1 cellular context compared by ENCODE assay signal in the genomic region with DNA sequence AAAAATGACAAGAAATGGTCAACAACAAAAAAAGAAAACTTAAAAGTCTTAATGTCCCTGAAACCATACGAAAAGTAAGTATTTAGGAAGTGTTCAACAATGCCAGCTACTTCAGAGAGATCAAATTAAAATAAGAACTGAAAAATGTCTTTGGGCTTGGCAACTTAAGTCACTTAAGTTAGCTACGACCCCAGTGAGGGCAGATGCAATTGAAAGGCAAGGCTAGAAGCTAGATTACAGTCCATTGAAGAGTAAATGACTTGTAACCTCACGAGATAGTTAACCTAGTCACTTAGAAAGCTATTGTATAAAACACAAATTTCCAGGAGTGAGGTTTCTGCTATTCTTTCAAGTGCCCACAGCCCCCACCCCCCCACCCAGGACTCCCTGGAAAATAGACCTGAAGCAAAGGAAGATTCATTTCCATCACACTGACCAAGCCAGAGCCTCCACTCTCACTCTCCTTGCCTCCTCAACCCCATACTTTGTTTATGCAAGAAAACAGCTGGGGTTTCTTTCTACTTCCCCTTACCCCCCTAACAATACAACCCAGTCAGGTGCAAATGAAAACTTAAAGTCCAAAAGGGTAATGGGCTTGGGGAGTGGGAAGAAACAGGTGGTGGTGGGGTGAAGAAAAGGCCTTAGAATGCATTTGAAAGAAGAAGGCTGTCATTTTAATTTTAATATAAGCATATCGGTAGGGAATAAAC.
TF ChIP-seq lines count a peak whose summit lies in the region.

No MANE protein-coding gene starts in this region.

TF ChIP-seq in H1, 55 proteins besides CTCF, POLR2A, EP300 and RAD21:
- TF ChIP-seq POU5F1 (IDR thresholded peaks at IDR 0.05; ENCODE audit: low read depth, low read length) (peak; percentile 55; the same call in 1 of the 2 replicates), NRF1 (IDR thresholded peaks at IDR 0.05; ENCODE audit: low read depth, low read length) (no peak), CBX5 (IDR thresholded peaks at IDR 0.05; ENCODE audit: low read depth, low read length) (no peak), YY1 (IDR thresholded peaks at IDR 0.05; ENCODE audit: low read depth, low read length) (no peak), HDAC2 (IDR thresholded peaks at IDR 0.05; ENCODE audit: borderline replicate concordance in 1 of 2, low read depth in 2 of 2, low read length in 2 of 2) (peak; percentile 41 to 96; a peak in 2 of 4 replicates), TCF12 (IDR thresholded peaks at IDR 0.05; ENCODE audit: low read depth, low read length) (peak; percentile 95), SP1 (IDR thresholded peaks at IDR 0.05; ENCODE audit: low read depth, low read length) (peak; percentile 36; the same call in 1 of the 2 replicates), NANOG (IDR thresholded peaks at IDR 0.05; ENCODE audit: insufficient read depth, low read depth, low read length, poor library complexity, severe bottlenecking) (peak; percentile 16)
- TF ChIP-seq, protein P1, sequence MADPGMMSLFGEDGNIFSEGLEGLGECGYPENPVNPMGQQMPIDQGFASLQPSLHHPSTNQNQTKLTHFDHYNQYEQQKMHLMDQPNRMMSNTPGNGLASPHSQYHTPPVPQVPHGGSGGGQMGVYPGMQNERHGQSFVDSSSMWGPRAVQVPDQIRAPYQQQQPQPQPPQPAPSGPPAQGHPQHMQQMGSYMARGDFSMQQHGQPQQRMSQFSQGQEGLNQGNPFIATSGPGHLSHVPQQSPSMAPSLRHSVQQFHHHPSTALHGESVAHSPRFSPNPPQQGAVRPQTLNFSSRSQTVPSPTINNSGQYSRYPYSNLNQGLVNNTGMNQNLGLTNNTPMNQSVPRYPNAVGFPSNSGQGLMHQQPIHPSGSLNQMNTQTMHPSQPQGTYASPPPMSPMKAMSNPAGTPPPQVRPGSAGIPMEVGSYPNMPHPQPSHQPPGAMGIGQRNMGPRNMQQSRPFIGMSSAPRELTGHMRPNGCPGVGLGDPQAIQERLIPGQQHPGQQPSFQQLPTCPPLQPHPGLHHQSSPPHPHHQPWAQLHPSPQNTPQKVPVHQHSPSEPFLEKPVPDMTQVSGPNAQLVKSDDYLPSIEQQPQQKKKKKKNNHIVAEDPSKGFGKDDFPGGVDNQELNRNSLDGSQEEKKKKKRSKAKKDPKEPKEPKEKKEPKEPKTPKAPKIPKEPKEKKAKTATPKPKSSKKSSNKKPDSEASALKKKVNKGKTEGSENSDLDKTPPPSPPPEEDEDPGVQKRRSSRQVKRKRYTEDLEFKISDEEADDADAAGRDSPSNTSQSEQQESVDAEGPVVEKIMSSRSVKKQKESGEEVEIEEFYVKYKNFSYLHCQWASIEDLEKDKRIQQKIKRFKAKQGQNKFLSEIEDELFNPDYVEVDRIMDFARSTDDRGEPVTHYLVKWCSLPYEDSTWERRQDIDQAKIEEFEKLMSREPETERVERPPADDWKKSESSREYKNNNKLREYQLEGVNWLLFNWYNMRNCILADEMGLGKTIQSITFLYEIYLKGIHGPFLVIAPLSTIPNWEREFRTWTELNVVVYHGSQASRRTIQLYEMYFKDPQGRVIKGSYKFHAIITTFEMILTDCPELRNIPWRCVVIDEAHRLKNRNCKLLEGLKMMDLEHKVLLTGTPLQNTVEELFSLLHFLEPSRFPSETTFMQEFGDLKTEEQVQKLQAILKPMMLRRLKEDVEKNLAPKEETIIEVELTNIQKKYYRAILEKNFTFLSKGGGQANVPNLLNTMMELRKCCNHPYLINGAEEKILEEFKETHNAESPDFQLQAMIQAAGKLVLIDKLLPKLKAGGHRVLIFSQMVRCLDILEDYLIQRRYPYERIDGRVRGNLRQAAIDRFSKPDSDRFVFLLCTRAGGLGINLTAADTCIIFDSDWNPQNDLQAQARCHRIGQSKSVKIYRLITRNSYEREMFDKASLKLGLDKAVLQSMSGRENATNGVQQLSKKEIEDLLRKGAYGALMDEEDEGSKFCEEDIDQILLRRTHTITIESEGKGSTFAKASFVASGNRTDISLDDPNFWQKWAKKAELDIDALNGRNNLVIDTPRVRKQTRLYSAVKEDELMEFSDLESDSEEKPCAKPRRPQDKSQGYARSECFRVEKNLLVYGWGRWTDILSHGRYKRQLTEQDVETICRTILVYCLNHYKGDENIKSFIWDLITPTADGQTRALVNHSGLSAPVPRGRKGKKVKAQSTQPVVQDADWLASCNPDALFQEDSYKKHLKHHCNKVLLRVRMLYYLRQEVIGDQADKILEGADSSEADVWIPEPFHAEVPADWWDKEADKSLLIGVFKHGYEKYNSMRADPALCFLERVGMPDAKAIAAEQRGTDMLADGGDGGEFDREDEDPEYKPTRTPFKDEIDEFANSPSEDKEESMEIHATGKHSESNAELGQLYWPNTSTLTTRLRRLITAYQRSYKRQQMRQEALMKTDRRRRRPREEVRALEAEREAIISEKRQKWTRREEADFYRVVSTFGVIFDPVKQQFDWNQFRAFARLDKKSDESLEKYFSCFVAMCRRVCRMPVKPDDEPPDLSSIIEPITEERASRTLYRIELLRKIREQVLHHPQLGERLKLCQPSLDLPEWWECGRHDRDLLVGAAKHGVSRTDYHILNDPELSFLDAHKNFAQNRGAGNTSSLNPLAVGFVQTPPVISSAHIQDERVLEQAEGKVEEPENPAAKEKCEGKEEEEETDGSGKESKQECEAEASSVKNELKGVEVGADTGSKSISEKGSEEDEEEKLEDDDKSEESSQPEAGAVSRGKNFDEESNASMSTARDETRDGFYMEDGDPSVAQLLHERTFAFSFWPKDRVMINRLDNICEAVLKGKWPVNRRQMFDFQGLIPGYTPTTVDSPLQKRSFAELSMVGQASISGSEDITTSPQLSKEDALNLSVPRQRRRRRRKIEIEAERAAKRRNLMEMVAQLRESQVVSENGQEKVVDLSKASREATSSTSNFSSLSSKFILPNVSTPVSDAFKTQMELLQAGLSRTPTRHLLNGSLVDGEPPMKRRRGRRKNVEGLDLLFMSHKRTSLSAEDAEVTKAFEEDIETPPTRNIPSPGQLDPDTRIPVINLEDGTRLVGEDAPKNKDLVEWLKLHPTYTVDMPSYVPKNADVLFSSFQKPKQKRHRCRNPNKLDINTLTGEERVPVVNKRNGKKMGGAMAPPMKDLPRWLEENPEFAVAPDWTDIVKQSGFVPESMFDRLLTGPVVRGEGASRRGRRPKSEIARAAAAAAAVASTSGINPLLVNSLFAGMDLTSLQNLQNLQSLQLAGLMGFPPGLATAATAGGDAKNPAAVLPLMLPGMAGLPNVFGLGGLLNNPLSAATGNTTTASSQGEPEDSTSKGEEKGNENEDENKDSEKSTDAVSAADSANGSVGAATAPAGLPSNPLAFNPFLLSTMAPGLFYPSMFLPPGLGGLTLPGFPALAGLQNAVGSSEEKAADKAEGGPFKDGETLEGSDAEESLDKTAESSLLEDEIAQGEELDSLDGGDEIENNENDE (IDR thresholded peaks at IDR 0.05; ENCODE audit: insufficient replicate concordance, low read length): peak; percentile 91
